ENCODE assay signal across 6 cellular contexts in the genomic region with DNA sequence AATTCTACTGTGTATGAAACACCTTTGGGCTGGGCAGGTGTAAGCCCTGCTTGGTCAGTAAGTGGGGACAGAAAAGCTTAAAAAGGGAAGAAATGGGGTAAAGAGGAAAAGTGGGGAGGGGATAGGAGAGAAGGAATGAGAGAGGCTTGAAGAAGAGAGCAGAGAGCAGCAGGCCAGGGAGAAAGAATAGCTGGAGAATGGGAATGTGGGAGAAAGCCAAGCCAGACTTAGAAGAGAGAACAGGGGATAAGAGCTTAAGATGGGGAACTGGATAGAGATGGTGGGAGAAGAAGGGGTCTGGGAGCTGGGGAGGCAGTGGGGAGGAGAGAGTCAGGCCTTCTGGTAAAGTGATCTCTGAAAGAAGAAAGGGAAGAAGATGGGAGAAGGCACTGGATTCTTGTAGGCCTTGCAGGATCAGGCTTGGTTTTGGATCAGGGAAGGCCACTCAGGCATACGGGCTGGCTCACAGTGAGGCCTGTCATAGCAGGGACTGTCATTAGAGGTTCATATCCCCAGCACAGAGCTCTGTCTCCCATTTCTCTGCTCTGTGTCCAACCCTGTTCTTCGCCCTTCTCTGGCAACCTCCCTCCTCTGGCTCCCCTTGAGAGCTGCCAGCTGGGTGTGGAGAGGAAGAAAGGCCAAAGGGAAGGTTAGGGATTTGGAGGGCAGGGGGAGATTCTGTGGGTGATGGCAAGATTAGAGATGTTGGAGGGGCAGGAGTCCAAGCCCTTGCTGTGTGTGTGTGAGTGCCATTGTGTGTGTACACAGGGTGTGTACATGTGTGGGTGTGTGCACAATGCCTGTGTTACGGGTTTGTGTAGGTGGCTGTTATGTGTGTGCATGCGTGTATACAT. TPM values are rescaled to one million over a fixed set of nuclear protein-coding genes. Genes with fewer than 3 reads are reported as not detected.
A peak's percentile ranks its signal among the peaks of the same experiment; 100 is the strongest.
DNase-seq lines count a peak whose midpoint lies in the region; ATAC-seq and TF ChIP-seq lines count a peak whose summit lies in the region.

No MANE protein-coding gene starts in this region.

- H3K9me3 ChIP-seq in stomach smooth muscle (ENCODE audit: control insufficient read depth in 2 of 2, low read length in 2 of 2), result no peaks in the 10 kb centered on the region

- intact Hi-C loops in activated CD4-positive, alpha-beta T cell treated with anti-CD3 and anti-CD28 coated beads for 36 hours (cut with DNase I, micrococcal nuclease), result loop anchor here in 1 of 2 experiments (5.0 kb wide), 1 partner anchor 193 kb away; the partner anchor contains the start of gene ITPR3

- H3K27ac Mint-ChIP-seq in activated CD4-positive, alpha-beta T cell treated with anti-CD3 and anti-CD28 coated beads for 36 hours, result peak overlapping the region; percentile 85
- H3K27ac Mint-ChIP-seq in endothelial cell (ENCODE audit: unreplicated experiment), result peak overlapping the region; percentile 96

- no peak for TF ChIP-seq CTCF in endothelial cell (IDR thresholded peaks at IDR 0.05; ENCODE audit: unreplicated experiment)

- peak overlapping the region; percentile 54 to 82 for H3K4me3 ChIP-seq in stomach smooth muscle (ENCODE audit: low read length in 2 of 2)

- no peak for DNase-seq in activated CD4-positive, alpha-beta T cell treated with anti-CD3 and anti-CD28 coated beads for 36 hours
- DNase-seq in activated CD4-positive, alpha-beta T cell treated with anti-CD3 and anti-CD28 coated beads for 1 hour, result no peak
- DNase-seq in endothelial cell (ENCODE audit: low spot score), result no peak

- H3K27ac ChIP-seq in stomach smooth muscle (ENCODE audit: low read length), result peak overlapping the region; percentile 77

- no peaks in the 10 kb centered on the region for H3K36me3 ChIP-seq in stomach smooth muscle (ENCODE audit: control insufficient read depth in 2 of 2, insufficient read depth in 2 of 2, low read length in 2 of 2)

- no peaks in the 10 kb centered on the region for H3K27me3 ChIP-seq in stomach smooth muscle (ENCODE audit: control insufficient read depth in 1 of 2, insufficient read depth in 2 of 2, low read length in 2 of 2)

- CTCF ChIA-PET in activated CD4-positive, alpha-beta T cell treated with anti-CD3 and anti-CD28 coated beads for 36 hours (lab: Charles Lee), result interaction anchor here (0.7 to 1.4 kb wide), 11 partner anchors 11 to 792 kb away, joined by 3 to 5 read pairs (median 3); partner anchors contain the start of genes CUTA, ITPR3 and RGL2

- peak overlapping the region; percentile 84 for H3K4me3 Mint-ChIP-seq in activated CD4-positive, alpha-beta T cell treated with anti-CD3 and anti-CD28 coated beads for 36 hours
- peak overlapping the region; percentile 98 for H3K4me3 Mint-ChIP-seq in endothelial cell (ENCODE audit: unreplicated experiment)

- ATAC-seq in activated CD4-positive, alpha-beta T cell treated with anti-CD3 and anti-CD28 coated beads for 36 hours, result no peak
- ATAC-seq in HG02571 (IDR thresholded peaks at IDR 0.05; ENCODE audit: unreplicated experiment) (no peak), HG03097 (IDR thresholded peaks at IDR 0.05; ENCODE audit: low FRiP score, unreplicated experiment) (no peak)

- peaks cover 74% of the 10 kb centered on the region for H3K4me1 ChIP-seq in stomach smooth muscle (ENCODE audit: control insufficient read depth, insufficient read depth, low read length)

- H3K4me1 Mint-ChIP-seq in activated CD4-positive, alpha-beta T cell treated with anti-CD3 and anti-CD28 coated beads for 36 hours, result peaks cover 71% of the 10 kb centered on the region
- H3K4me1 Mint-ChIP-seq in endothelial cell (ENCODE audit: unreplicated experiment), result peaks cover 75% of the 10 kb centered on the region

- POLR2A ChIA-PET in activated CD4-positive, alpha-beta T cell treated with anti-CD3 and anti-CD28 coated beads for 36 hours (lab: Charles Lee), result interaction anchor here (0.5 to 0.8 kb wide), 3 partner anchors 11 to 141 kb away, joined by 3 to 5 read pairs (median 3); partner anchors contain the start of gene CUTA

- H3K36me3 Mint-ChIP-seq in activated CD4-positive, alpha-beta T cell treated with anti-CD3 and anti-CD28 coated beads for 36 hours (ENCODE audit: low read depth), result peaks cover 20% of the 10 kb centered on the region
- H3K36me3 Mint-ChIP-seq in endothelial cell (ENCODE audit: low read depth, unreplicated experiment), result peaks cover 5% of the 10 kb centered on the region

- no peaks in the 10 kb centered on the region for H3K27me3 Mint-ChIP-seq in activated CD4-positive, alpha-beta T cell treated with anti-CD3 and anti-CD28 coated beads for 36 hours
- peaks cover 18% of the 10 kb centered on the region for H3K27me3 Mint-ChIP-seq in endothelial cell (ENCODE audit: unreplicated experiment)

- no peaks in the 10 kb centered on the region for H3K9me3 Mint-ChIP-seq in activated CD4-positive, alpha-beta T cell treated with anti-CD3 and anti-CD28 coated beads for 36 hours (ENCODE audit: low read depth)
- H3K9me3 Mint-ChIP-seq in endothelial cell (ENCODE audit: unreplicated experiment), result no peaks in the 10 kb centered on the region

- H3K9ac ChIP-seq in stomach smooth muscle (ENCODE audit: low read length in 2 of 2), result peak overlapping the region; percentile 21 to 39

RNA-seq across cellular contexts. Expression of gene SYNGAP1, which starts 9.3 kb away (rescaled TPM):
- total RNA-seq in activated CD4-positive, alpha-beta T cell treated with anti-CD3 and anti-CD28 coated beads for 36 hours, result 10 to 100 TPM; 43.6 to 45.6 TPM
- 48.6 TPM for total RNA-seq in endothelial cell (ENCODE audit: unreplicated experiment)

RNA-seq across cellular contexts. Expression of gene CUTA, which starts 11.2 kb away (rescaled TPM):
- total RNA-seq in activated CD4-positive, alpha-beta T cell treated with anti-CD3 and anti-CD28 coated beads for 36 hours, result 100 to 1,000 TPM; 154 to 188 TPM
- total RNA-seq in endothelial cell (ENCODE audit: unreplicated experiment), result 163 TPM

RNA-seq across cellular contexts. Expression of gene PHF1, which starts 18.3 kb away (rescaled TPM):
- 10 to 100 TPM; 24.9 to 28.2 TPM for total RNA-seq in activated CD4-positive, alpha-beta T cell treated with anti-CD3 and anti-CD28 coated beads for 36 hours
- 60.0 TPM for total RNA-seq in endothelial cell (ENCODE audit: unreplicated experiment)

RNA-seq across cellular contexts. Expression of gene ZBTB9, which starts 25.3 kb away (rescaled TPM):
- 1 to 10 TPM; 9.3 to 9.5 TPM for total RNA-seq in activated CD4-positive, alpha-beta T cell treated with anti-CD3 and anti-CD28 coated beads for 36 hours
- 18.7 TPM for total RNA-seq in endothelial cell (ENCODE audit: unreplicated experiment)

RNA-seq across cellular contexts. Expression of gene KIFC1, which starts 37.5 kb away (rescaled TPM):
- 10 to 100 TPM; 86.0 to 89.3 TPM for total RNA-seq in activated CD4-positive, alpha-beta T cell treated with anti-CD3 and anti-CD28 coated beads for 36 hours
- 19.0 TPM for total RNA-seq in endothelial cell (ENCODE audit: unreplicated experiment)
